In genomic region chr16:52633230-52633629, GRCh38 we compare ENCODE assay signal across 28 cellular contexts.
"Had no signal": no experiment of that assay in that cellular context is flagged by ENCODE, and none has a peak within 500 bp of the region (broad histone marks: within the 10 kb centered on the region; RNA-seq: fewer than 3 reads in every experiment).

No MANE protein-coding gene starts in this region.

- H3K4me3 ChIP-seq: colonic mucosa, coronary artery, dorsolateral prefrontal cortex, esophagus muscularis mucosa, esophagus squamous epithelium, gastrocnemius medialis, gastroesophageal sphincter, heart left ventricle, heart right ventricle had no signal

- H3K27ac ChIP-seq: colonic mucosa, coronary artery, dorsolateral prefrontal cortex, epithelial cell of prostate, esophagus muscularis mucosa, esophagus squamous epithelium, foreskin keratinocyte, gastrocnemius medialis, gastroesophageal sphincter, heart left ventricle, heart right ventricle had no signal

- H3K4me1 ChIP-seq: colonic mucosa, esophagus muscularis mucosa, esophagus squamous epithelium, foreskin keratinocyte, gastrocnemius medialis, gastroesophageal sphincter, heart left ventricle, heart right ventricle had no signal

- H3K4me3 Mint-ChIP-seq: dendritic cell treated with granulocyte-macrophage colony-stimulating factor and Interleukin-4, amounts not matched to agents 40 ng/mL and 50 ng/mL, for 4 days; effector memory CD8-positive, alpha-beta T cell had no signal

- H3K27me3 ChIP-seq: colonic mucosa, esophagus muscularis mucosa, esophagus squamous epithelium, foreskin keratinocyte, gastrocnemius medialis, gastroesophageal sphincter, heart left ventricle, heart right ventricle had no signal

- H3K36me3 ChIP-seq: colonic mucosa, esophagus muscularis mucosa, esophagus squamous epithelium, gastrocnemius medialis, gastroesophageal sphincter, heart left ventricle, heart right ventricle had no signal

- ATAC-seq: effector memory CD8-positive, alpha-beta T cell; esophagus mucosa; foreskin keratinocyte; gastrocnemius medialis; gastroesophageal sphincter; heart left ventricle; heart right ventricle had no signal

- DNase-seq: colonic mucosa; cortex of kidney; dermis blood vessel endothelial cell; dorsolateral prefrontal cortex; effector CD4-positive, alpha-beta T cell; effector CD8-positive, alpha-beta T cell; effector memory CD4-positive, alpha-beta T cell; effector memory CD8-positive, alpha-beta T cell; erythroblast; esophagus squamous epithelium; foreskin fibroblast; foreskin keratinocyte; foreskin melanocyte; gastrocnemius medialis; glutamatergic neuron; head of caudate nucleus; heart left ventricle; heart right ventricle had no signal

- FAIRE-seq: colon, endometrium, endothelial cell of umbilical vein, frontal cortex had no signal

- H3K27me3 Mint-ChIP-seq: dendritic cell treated with granulocyte-macrophage colony-stimulating factor and Interleukin-4, amounts not matched to agents 40 ng/mL and 50 ng/mL, for 4 days; effector memory CD8-positive, alpha-beta T cell had no signal

- H3K27ac Mint-ChIP-seq: dendritic cell treated with granulocyte-macrophage colony-stimulating factor and Interleukin-4, amounts not matched to agents 40 ng/mL and 50 ng/mL, for 4 days; effector memory CD8-positive, alpha-beta T cell had no signal

- H3K9me3 ChIP-seq: colonic mucosa, esophagus squamous epithelium, gastrocnemius medialis had no signal
